19 cellular contexts compared by ENCODE assay signal in genomic region chr6:45727228-45727627, GRCh38.
"Had no signal": no experiment of that assay in that cellular context is flagged by ENCODE, and none has a peak within 500 bp of the region (broad histone marks: within the 10 kb centered on the region; RNA-seq: fewer than 3 reads in every experiment).

No MANE protein-coding gene starts in this region.

- H3K27ac ChIP-seq: adrenal gland, coronary artery, esophagus muscularis mucosa, left lung, upper lobe of left lung had no signal

- DNase-seq: activated CD4-positive, alpha-beta T cell treated with anti-CD3 and anti-CD28 coated beads for 36 hours; activated CD4-positive, alpha-beta T cell treated with anti-CD3 and anti-CD28 coated beads, Interleukin-2, amount 50 U/mL, for 4 hours; activated CD8-positive, alpha-beta memory T cell treated with anti-CD3 and anti-CD28 coated beads for 24 hours; activated CD8-positive, alpha-beta memory T cell treated with anti-CD3 and anti-CD28 coated beads, Interleukin-2, amount 50 U/mL, for 4 hours; activated T-cell treated with anti-CD3 and anti-CD28 coated beads, Interleukin-2, amount 50 U/mL, for 24 hours; adrenal gland; left lung; mammary epithelial cell; naive B cell; nucleus accumbens; stimulated activated CD4-positive, alpha-beta T cell treated with anti-CD3 and anti-CD28 coated beads, Interleukin-4, amount 100 ng/mL, for 4 hours; stimulated activated naive CD8-positive, alpha-beta T cell treated with anti-CD3 and anti-CD28 coated beads, Interleukin-15, Interleukin-2, amounts not matched to agents 100 U/mL and 50 U/mL, for 24 hours; T-helper 9 cell; upper lobe of left lung had no signal

- H3K4me1 ChIP-seq: adrenal gland, breast epithelium, left lung, upper lobe of left lung had no signal

- H3K9me3 ChIP-seq: adrenal gland, breast epithelium, upper lobe of left lung had no signal

- H3K36me3 ChIP-seq: adrenal gland, breast epithelium, esophagus muscularis mucosa, left lung, upper lobe of left lung had no signal

- H3K4me3 ChIP-seq: adrenal gland, breast epithelium, coronary artery, esophagus muscularis mucosa, left lung, upper lobe of left lung had no signal

- H3K27me3 ChIP-seq: adrenal gland, breast epithelium, esophagus muscularis mucosa, left lung, upper lobe of left lung had no signal

- ATAC-seq: activated CD4-positive, alpha-beta T cell treated with anti-CD3 and anti-CD28 coated beads for 36 hours; activated T-helper 17 cell treated with anti-CD3 and anti-CD28 coated beads, Interleukin-2, amount 50 U/mL, for 72 hours; left lung; stimulated activated naive CD8-positive, alpha-beta T cell treated with anti-CD3 and anti-CD28 coated beads, Interleukin-15, Interleukin-2, amounts not matched to agents 100 U/mL and 50 U/mL, for 24 hours; WTC11 had no signal
